29 cellular contexts compared by ENCODE assay signal in the genomic region with DNA sequence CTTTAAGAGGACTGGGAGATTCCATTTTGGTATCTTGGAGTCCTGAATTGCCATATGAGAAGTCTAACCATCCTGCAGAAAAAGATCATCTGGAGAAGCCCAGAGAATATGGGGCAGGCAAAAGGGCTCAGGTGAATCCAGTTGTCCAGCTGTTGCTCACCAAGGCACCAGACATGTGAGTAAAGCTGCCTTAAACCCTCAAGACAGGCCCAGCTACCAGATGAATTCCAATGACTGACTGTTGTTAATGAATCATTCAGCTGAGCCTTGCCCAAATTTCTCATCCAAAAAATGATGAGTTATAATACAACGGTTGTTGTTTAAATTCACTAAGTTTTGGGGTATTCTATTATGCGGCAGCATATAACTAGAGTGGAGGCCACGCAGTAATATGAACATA. TPM values are rescaled to one million over a fixed set of nuclear protein-coding genes. Genes with fewer than 3 reads are reported as not detected.
A peak's percentile ranks its signal among the peaks of the same experiment; 100 is the strongest.
DNase-seq lines count a peak whose midpoint lies in the region; ATAC-seq, FAIRE-seq and TF ChIP-seq lines count a peak whose summit lies in the region.
"Had no signal": no experiment of that assay in that cellular context is flagged by ENCODE, and none has a peak within 500 bp of the region (broad histone marks: within the 10 kb centered on the region; RNA-seq: fewer than 3 reads in every experiment).

No MANE protein-coding gene starts in this region.

- no peak overlapping the region for H2AFZ ChIP-seq in IMR-90 (replicated peaks; ENCODE audit: low read length, poor library complexity)
- H2AFZ ChIP-seq in keratinocyte (ENCODE audit: control insufficient read depth, low read length): no peak overlapping the region
- H2AFZ ChIP-seq in hepatocyte: no peak overlapping the region
- H2AFZ ChIP-seq: GM23338 had no signal

- intact Hi-C loops in IMR-90 (cut with micrococcal nuclease): no loop called here

- dilution Hi-C loops in IMR-90 (cut with HindIII; ENCODE audit: low sequenced_read_pairs, unreplicated experiment): no loop called here
- dilution Hi-C loops in keratinocyte (cut with MboI; ENCODE audit: extremely low pct_ligation_motif_present, low sequenced_read_pairs): no loop called here

- H2AK9ac ChIP-seq in IMR-90 (replicated peaks; ENCODE audit: low read depth, low read length, poor library complexity): no peak overlapping the region

- TF ChIP-seq RAD21 in IMR-90 (IDR thresholded peaks at IDR 0.05; ENCODE audit: low read length): no peak

- no peaks in the 10 kb centered on the region for H3K79me1 ChIP-seq in IMR-90 (ENCODE audit: low read depth in 1 of 2, low read length in 2 of 2)

- H3K27me3 ChIP-seq in IMR-90 (ENCODE audit: control insufficient read depth, insufficient read depth, low read length) (no peaks in the 10 kb centered on the region), keratinocyte (ENCODE audit: control insufficient read depth, extremely low read depth, insufficient read depth, low read length) (no peaks in the 10 kb centered on the region), hepatocyte (no peaks in the 10 kb centered on the region)

- TF ChIP-seq POLR2A in IMR-90 (IDR thresholded peaks at IDR 0.05; ENCODE audit: low read depth, low read length): no peak

- H2BK20ac ChIP-seq in IMR-90 (ENCODE audit: low read depth, low read length): no peak overlapping the region

- H3K4me2 ChIP-seq in IMR-90 (ENCODE audit: low read depth, low read length): no peak overlapping the region
- H3K4me2 ChIP-seq in keratinocyte (ENCODE audit: control insufficient read depth, extremely low read depth, insufficient read depth, low read depth, low read length): no peak overlapping the region
- no peak overlapping the region for H3K4me2 ChIP-seq in hepatocyte
- H3K4me2 ChIP-seq: GM23338, KMS-11 had no signal

- ATAC-seq in IMR-90 (ENCODE audit: low read depth) (no peak), omental fat pad (ENCODE audit: low FRiP score) (no peak)

- no peak overlapping the region for H3K14ac ChIP-seq in IMR-90 (replicated peaks; ENCODE audit: low read depth, low read length)

- no peak overlapping the region for H3K4ac ChIP-seq in IMR-90 (ENCODE audit: low read depth, low read length)

- in situ Hi-C loops in IMR-90 (cut with MboI; ENCODE audit: low sequenced_read_pairs): no loop called here

- H2BK5ac ChIP-seq in IMR-90 (ENCODE audit: low read depth, low read length, poor library complexity, severe bottlenecking): no peak overlapping the region

- H4K91ac ChIP-seq in IMR-90 (ENCODE audit: insufficient read depth, low read depth, low read length): no peak overlapping the region

- H2AK5ac ChIP-seq in IMR-90 (ENCODE audit: low read depth, low read length): no peak overlapping the region

- BruUV-seq in IMR-90 (replicated peaks; lab: Mats Ljungman, UMichigan): no TSS peak

- no peak overlapping the region for H3K27ac ChIP-seq in IMR-90 (ENCODE audit: insufficient read depth, low read length)
- no peak overlapping the region for H3K27ac ChIP-seq in epithelial cell of prostate
- H3K27ac ChIP-seq in keratinocyte (ENCODE audit: control insufficient read depth, insufficient read depth, low read length): no peak overlapping the region
- no peak overlapping the region for H3K27ac ChIP-seq in hepatocyte
- H3K27ac ChIP-seq: KMS-11 had no signal

- H3K4me1 ChIP-seq in IMR-90 (ENCODE audit: control insufficient read depth, insufficient read depth, low read length): peaks cover 5% of the 10 kb centered on the region; the same call in 1 of the 2 replicates
- no peaks in the 10 kb centered on the region for H3K4me1 ChIP-seq in keratinocyte (ENCODE audit: control insufficient read depth, extremely low read depth, insufficient read depth, low read length)
- no peaks in the 10 kb centered on the region for H3K4me1 ChIP-seq in hepatocyte (ENCODE audit: insufficient read depth)
- H3K4me1 ChIP-seq: HAP-1 had no signal

- no peaks in the 10 kb centered on the region for H3K36me3 ChIP-seq in IMR-90 (ENCODE audit: control insufficient read depth, insufficient read depth, low read length)
- H3K36me3 ChIP-seq in keratinocyte (ENCODE audit: control insufficient read depth in 2 of 2, extremely low read depth in 1 of 2, insufficient read depth in 2 of 2, low read length in 2 of 2): no peaks in the 10 kb centered on the region
- no peaks in the 10 kb centered on the region for H3K36me3 ChIP-seq in hepatocyte (replicated peaks; ENCODE audit: insufficient read depth, low read depth)
- H3K36me3 ChIP-seq: HAP-1 had no signal

- H4K8ac ChIP-seq in IMR-90 (ENCODE audit: low read depth in 2 of 2, low read length in 2 of 2): no peak overlapping the region

- H3K9ac ChIP-seq in IMR-90 (ENCODE audit: low read depth, low read length) (no peak overlapping the region), keratinocyte (ENCODE audit: control insufficient read depth, extremely low read depth, insufficient read depth, low read length) (no peak overlapping the region)
- H3K9ac ChIP-seq: KMS-11 had no signal

- no peaks in the 10 kb centered on the region for H3K9me3 ChIP-seq in IMR-90 (ENCODE audit: control insufficient read depth, insufficient read depth, low read length)
- no peaks in the 10 kb centered on the region for H3K9me3 ChIP-seq in keratinocyte (ENCODE audit: control insufficient read depth, low read depth, low read length)
- H3K9me3 ChIP-seq in hepatocyte (ENCODE audit: low read depth): no peaks in the 10 kb centered on the region
- H3K9me3 ChIP-seq: HAP-1 had no signal

- CTCF ChIA-PET in IMR-90 (lab: Yijun Ruan, JAX): no interaction called here

- no peak overlapping the region for H2BK15ac ChIP-seq in IMR-90 (ENCODE audit: low read depth, low read length)

- DNase-seq in AG20443 (ENCODE audit: low spot score) (peak; percentile 33), IMR-90 (peak; percentile 31), epithelial cell of prostate (ENCODE audit: low read depth, low spot score) (peak; percentile 10), keratinocyte (ENCODE audit: low read depth, low spot score) (no peak), omental fat pad (ENCODE audit: low spot score) (no peak), cerebellar nuclear complex (lab: John Stamatoyannopoulos, UW) (no peak), HTR-8/SVneo (ENCODE audit: insufficient read length, low spot score) (no peak), hepatocyte (ENCODE audit: low spot score) (no peak)
- DNase-seq: CD4-positive, CD25-positive, alpha-beta regulatory T cell; COR-L47; DMS79; NCI-H1694; NCI-H2081; NCI-H2171 treated with DMSO at 0.1 percent for 48 hours; NCI-H446; NCI-H526; OCI-M1; Right ventricle myocardium superior had no signal

- H3K4me3 ChIP-seq in IMR-90 (ENCODE audit: insufficient read depth, low read depth, low read length) (no peak overlapping the region), keratinocyte (ENCODE audit: control insufficient read depth in 2 of 3, extremely low read depth in 1 of 3, insufficient read depth in 2 of 3, low read depth in 1 of 3, low read length in 3 of 3) (no peak overlapping the region), hepatocyte (no peak overlapping the region)
- H3K4me3 ChIP-seq: GM23338, HAP-1 had no signal

- TF ChIP-seq CTCF in IMR-90 (conservative IDR thresholded peaks at IDR 0.05; ENCODE audit: low read depth, low read length): no peak
- no peak for TF ChIP-seq CTCF in keratinocyte (optimal IDR thresholded peaks at IDR 0.05 in 1 of 3, IDR thresholded peaks at IDR 0.05 in 1 of 3, conservative IDR thresholded peaks at IDR 0.05 in 1 of 3; ENCODE audit: extremely low read depth in 1 of 3, insufficient read depth in 2 of 3, low read length in 3 of 3)
- no peak for TF ChIP-seq CTCF in omental fat pad (IDR thresholded peaks at IDR 0.05)
- no peak for TF ChIP-seq CTCF in hepatocyte (IDR thresholded peaks at IDR 0.05; ENCODE audit: poor library complexity)

- no peak overlapping the region for H4K5ac ChIP-seq in IMR-90 (ENCODE audit: low read depth, low read length)

- H3K79me2 ChIP-seq in keratinocyte (ENCODE audit: control insufficient read depth, insufficient read depth, low read length) (no peaks in the 10 kb centered on the region), hepatocyte (no peaks in the 10 kb centered on the region)

- no peaks in the 10 kb centered on the region for H3K9me1 ChIP-seq in IMR-90 (ENCODE audit: insufficient read depth, low read length)
- no peaks in the 10 kb centered on the region for H3K9me1 ChIP-seq in keratinocyte (ENCODE audit: control insufficient read depth, extremely low read depth, insufficient read depth, low read length)

- no peak overlapping the region for H2BK120ac ChIP-seq in IMR-90 (ENCODE audit: low read depth, low read length)

- POLR2A ChIA-PET in IMR-90 (lab: Charles Lee; ENCODE audit: unreplicated experiment): no interaction called here

- no peaks in the 10 kb centered on the region for H3K9me2 ChIP-seq in hepatocyte (replicated peaks; ENCODE audit: insufficient read depth)

- FAIRE-seq in keratinocyte (lab: Jason Lieb, UNC): peak; percentile 5
- no peak for FAIRE-seq in HTR-8/SVneo (lab: Jason Lieb, UNC)
- FAIRE-seq: A204.1, GM12892, RCC 7860 had no signal

- H3K18ac ChIP-seq in IMR-90 (ENCODE audit: low read depth, low read length): no peak overlapping the region

- no CpG with 5 or more reads among the region's 3 CpGs for whole genome bisulfite sequencing in IMR-90 (ENCODE audit: extremely low coverage in 2 of 2, insufficient read length in 1 of 2), 2 experiments
- WGBS in hepatocyte (ENCODE audit: low lambda C conversion rate, missing lambda C conversion rate): 97% methylated on average over 3 of the region's 3 CpGs

- H4K20me1 ChIP-seq in IMR-90 (ENCODE audit: insufficient read depth, low read length) (no peaks in the 10 kb centered on the region), keratinocyte (ENCODE audit: control insufficient read depth, extremely low read depth, insufficient read depth, low read length) (no peaks in the 10 kb centered on the region), hepatocyte (ENCODE audit: insufficient read depth, poor library complexity, severe bottlenecking) (no peaks in the 10 kb centered on the region)

- H3K23ac ChIP-seq in IMR-90 (ENCODE audit: low read depth, low read length): no peak overlapping the region

- H3K56ac ChIP-seq in IMR-90 (ENCODE audit: extremely low read depth, insufficient read depth, low read length): no peak overlapping the region

RNA-seq across cellular contexts. Expression of a gene that starts 22.0 kb away (rescaled TPM):
- total RNA-seq in IMR-90 (2012; rRNA removed): not detected in 2 replicates
- polyA plus RNA-seq in IMR-90 (2012; rRNA removed): not detected in 2 replicates
- not detected in 2 replicates for polyA plus RNA-seq in IMR-90 (2012; cell fraction: cytosol; rRNA removed)
- 0.17 TPM in 1 of 2 replicates, not detected in the other for polyA plus RNA-seq in IMR-90 (2012; cell fraction: nucleus; rRNA removed; ENCODE audit: low replicate concordance)
- 0.12 TPM in 1 of 3 replicates, not detected in the others for polyA plus RNA-seq in keratinocyte
- not detected for polyA plus RNA-seq in keratinocyte (2011; ENCODE audit: low read depth)
- not detected in 2 replicates for polyA plus RNA-seq in keratinocyte (2011; cell fraction: cytosol; rRNA removed)
- 0.33 and 0.75 TPM in 2 replicates for polyA plus RNA-seq in keratinocyte (2011; cell fraction: nucleus; rRNA removed)
- not detected in 2 replicates for polyA plus RNA-seq in keratinocyte (2012; ENCODE audit: low replicate concordance)
- 1.1 TPM in 1 of 3 replicates, not detected in the others for polyA minus RNA-seq in keratinocyte
- not detected for polyA minus RNA-seq in keratinocyte (2011; cell fraction: cytosol; rRNA and poly(A)+ RNA removed)
- 1.5 TPM in 1 of 2 replicates, not detected in the other for polyA minus RNA-seq in keratinocyte (2011; cell fraction: nucleus; rRNA and poly(A)+ RNA removed)
- total RNA-seq in omental fat pad: 1 to 10 TPM in 1 of 4 donors, under 1 TPM in 2, not detected in 1; 0.65 to 1.3 (median 0.82) TPM
- total RNA-seq in hepatocyte: not detected in 2 replicates
- 0.59 TPM in 1 of 2 replicates, not detected in the other for polyA plus RNA-seq in hepatocyte
- total RNA-seq: CD4-positive, CD25-positive, alpha-beta regulatory T cell; G401; HT1080; M059J; Right ventricle myocardium superior; SK-MEL-5 had no signal
- polyA plus RNA-seq: BJ; CD4-positive, CD25-positive, alpha-beta regulatory T cell had no signal

Comparison
In these comparisons a context has a peak if more than half of its experiments do, and no peak if none do; other contexts are left out.
1. DNase-seq: peak in AG20443 (single experiment), IMR-90 (single experiment) and epithelial cell of prostate (single experiment); none in keratinocyte (single experiment), omental fat pad (single experiment), cerebellar nuclear complex (0 of 2), HTR-8/SVneo (single experiment) and hepatocyte (single experiment).